17 cellular contexts compared by ENCODE assay signal in the genomic region with DNA sequence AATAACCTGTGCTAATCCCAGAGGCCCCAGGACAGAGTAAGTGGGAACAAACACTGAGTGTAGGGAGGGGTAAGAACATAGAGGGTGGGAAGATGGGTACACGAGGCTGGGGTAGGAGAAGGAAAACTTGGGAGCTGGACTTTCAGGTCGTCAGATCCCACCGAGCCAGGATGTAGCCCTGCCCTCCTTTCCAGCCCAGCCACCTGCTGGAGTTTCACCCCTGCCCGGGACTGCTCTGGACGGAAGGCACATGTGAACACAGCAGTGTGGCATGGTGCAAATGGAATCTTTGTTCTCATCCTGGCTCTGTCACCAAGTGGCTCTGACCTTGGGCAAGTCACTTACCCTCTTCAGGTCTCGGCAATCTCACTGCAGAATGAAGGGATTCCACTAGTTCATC. TPM values are rescaled to one million over a fixed set of nuclear protein-coding genes. Genes with fewer than 3 reads are reported as not detected.
A peak's percentile ranks its signal among the peaks of the same experiment; 100 is the strongest.
DNase-seq lines count a peak whose midpoint lies in the region; ATAC-seq and TF ChIP-seq lines count a peak whose summit lies in the region.
"Had no signal": no experiment of that assay in that cellular context is flagged by ENCODE, and none has a peak within 500 bp of the region (broad histone marks: within the 10 kb centered on the region; RNA-seq: fewer than 3 reads in every experiment).

No MANE protein-coding gene starts in this region.

- no peaks in the 10 kb centered on the region for H4K20me1 ChIP-seq in PC-3 (ENCODE audit: low read length)

- H3K9me2 ChIP-seq in PC-3 (replicated peaks; ENCODE audit: low read length): no peaks in the 10 kb centered on the region

- H2AFZ ChIP-seq in PC-3 (ENCODE audit: low read length): no peak overlapping the region

- H3K79me2 ChIP-seq in PC-3 (ENCODE audit: low read length): no peaks in the 10 kb centered on the region

- H3K27me3 ChIP-seq in PC-3 (ENCODE audit: low read length): no peaks in the 10 kb centered on the region
- no peaks in the 10 kb centered on the region for H3K27me3 ChIP-seq in gastrocnemius medialis
- H3K27me3 ChIP-seq: MG63 had no signal

- ATAC-seq in PC-3 (no peak), left lobe of liver (peak; percentile 19), gastrocnemius medialis (no peak), GM21423 (IDR thresholded peaks at IDR 0.05; ENCODE audit: unreplicated experiment) (no peak), HG03039 (IDR thresholded peaks at IDR 0.05; ENCODE audit: unreplicated experiment) (no peak)
- ATAC-seq: stimulated activated naive CD8-positive, alpha-beta T cell treated with anti-CD3 and anti-CD28 coated beads, Interleukin-15, amount 100 ng/mL, for 72 hours had no signal

- H3K36me3 ChIP-seq in PC-3 (ENCODE audit: low read depth, low read length): peaks cover 13% of the 10 kb centered on the region; the same call in 1 of the 2 replicates
- no peaks in the 10 kb centered on the region for H3K36me3 ChIP-seq in gastrocnemius medialis
- H3K36me3 ChIP-seq: MG63 had no signal

- H3K4me2 ChIP-seq in PC-3 (ENCODE audit: low read length): no peak overlapping the region

- no peak for TF ChIP-seq POLR2A in gastrocnemius medialis (IDR thresholded peaks at IDR 0.05)

- BruUV-seq in PC-3 (replicated peaks; lab: Mats Ljungman, UMichigan): TSS peak; percentile 1

- H3F3A ChIP-seq in PC-3 (ENCODE audit: low read length, unreplicated experiment): no peaks in the 10 kb centered on the region

- H3K4me3 ChIP-seq in PC-3 (ENCODE audit: low read length) (no peak overlapping the region), gastrocnemius medialis (no peak overlapping the region)
- H3K4me3 ChIP-seq: MG63 had no signal

- TF ChIP-seq CTCF in PC-3 (conservative IDR thresholded peaks at IDR 0.05; ENCODE audit: low read depth, low read length) (no peak), gastrocnemius medialis (IDR thresholded peaks at IDR 0.05 in 4 of 5, conservative IDR thresholded peaks at IDR 0.05 in 1 of 5) (no peak)

- intact Hi-C loops in PC-3 (cut with micrococcal nuclease): no loop called here
- intact Hi-C loops in gastrocnemius medialis (cut with DNase I; ENCODE audit: low total_unique reads): no loop called here

- H3K9ac ChIP-seq in PC-3 (ENCODE audit: low read length): no peak overlapping the region

- no peak overlapping the region for H3K27ac ChIP-seq in PC-3 (ENCODE audit: low read length)
- H3K27ac ChIP-seq in cingulate gyrus (ENCODE audit: low read depth, low read length): peak overlapping the region; percentile 4
- peak overlapping the region; percentile 35 to 61 (median 50) for H3K27ac ChIP-seq in gastrocnemius medialis

- no peaks in the 10 kb centered on the region for H3K9me3 ChIP-seq in PC-3 (ENCODE audit: low read length)
- no peaks in the 10 kb centered on the region for H3K9me3 ChIP-seq in gastrocnemius medialis
- H3K9me3 ChIP-seq: MG63 had no signal

- H3K4me1 ChIP-seq in PC-3 (ENCODE audit: insufficient read depth, low read length) (no peaks in the 10 kb centered on the region), gastrocnemius medialis (peaks cover 7 to 25% of the 10 kb centered on the region in 2 donors)

- POLR2A ChIA-PET in PC-3 (lab: Charles Lee; ENCODE audit: unreplicated experiment): interaction anchor here (0.6 kb wide), 1 partner anchor 37 kb away, joined by 5 read pairs; no protein-coding TSS in a partner anchor

- CTCF ChIA-PET in PC-3 (lab: Charles Lee): no interaction called here

- in situ Hi-C loops in gastrocnemius medialis (cut with MboI; ENCODE audit: low sequenced_read_pairs in 4 of 4): no loop called here

- DNase-seq in PC-3 (no peak), left lobe of liver (ENCODE audit: low spot score) (no peak), gastrocnemius medialis (no peak), NK-92 (lab: John Stamatoyannopoulos, UW; ENCODE audit: unreplicated experiment) (no peak), pons (ENCODE audit: low spot score) (no peak)
- DNase-seq: activated gamma-delta T cell treated with Interleukin-2 at 50 U/mL for 16 hours; CD4-positive, alpha-beta memory T cell; mammary epithelial cell; MG63; NCI-H187 treated with DMSO at 0.1 percent for 48 hours; NCI-H510A; nephron progenitor cell; stimulated activated naive CD8-positive, alpha-beta T cell treated with anti-CD3 and anti-CD28 coated beads, Interleukin-15, amount 100 ng/mL, for 72 hours; T1000 had no signal

RNA-seq across cellular contexts. Expression of a gene that starts 52.8 kb away (rescaled TPM):
- 44.2 and 80.5 TPM in 2 replicates for total RNA-seq in PC-3 (2014; rRNA removed)
- total RNA-seq in left lobe of liver: 2.7 TPM
- 10 to 100 TPM in 3 of 4 donors, 1 to 10 TPM in 1; 7.9 to 21.3 (median 13.2) TPM for total RNA-seq in gastrocnemius medialis
